8 cellular contexts compared by ENCODE assay signal in genomic region chr15:80099662-80100061, GRCh38.
DNase-seq lines count a peak whose midpoint lies in the region; ATAC-seq and TF ChIP-seq lines count a peak whose summit lies in the region.
"Not testable (repeated sequence)": the region's sequence is repeated elsewhere in the genome, so short reads cannot be mapped to it uniquely, and the experiment has no call there.

No MANE protein-coding gene starts in this region.

- not testable (repeated sequence) for H3K36me3 ChIP-seq in GM06990 (ENCODE audit: control insufficient read depth, insufficient read depth, low read length); endocrine pancreas (ENCODE audit: control insufficient read depth, insufficient read depth, low read length)

- H3K4me3 ChIP-seq in GM06990 (replicated peaks; ENCODE audit: low read depth, low read length): peak overlapping the region; percentile 48
- peak overlapping the region; percentile 60 for H3K4me3 ChIP-seq in endocrine pancreas (ENCODE audit: control insufficient read depth, insufficient read depth, low read length)

- not testable (repeated sequence) for H3K27me3 ChIP-seq in GM06990 (replicated peaks; ENCODE audit: control insufficient read depth, insufficient read depth, low read length); endocrine pancreas (ENCODE audit: control insufficient read depth, insufficient read depth, low read length)

- not testable (repeated sequence) for H3K9ac ChIP-seq in endocrine pancreas (ENCODE audit: control insufficient read depth, insufficient read depth, low read length)

- H3K4me1 ChIP-seq in endocrine pancreas (ENCODE audit: control insufficient read depth, insufficient read depth, low read length): peaks cover 27% of the 10 kb centered on the region

- not testable (repeated sequence) for H3K9me3 ChIP-seq in endocrine pancreas (ENCODE audit: control insufficient read depth, low read length)

- ATAC-seq in GM18511 (IDR thresholded peaks at IDR 0.05; ENCODE audit: unreplicated experiment) (peak; percentile 87), GM19351 (IDR thresholded peaks at IDR 0.05; ENCODE audit: unreplicated experiment) (peak; percentile 76), GM21423 (IDR thresholded peaks at IDR 0.05; ENCODE audit: unreplicated experiment) (peak; percentile 84), HG02588 (IDR thresholded peaks at IDR 0.05; ENCODE audit: unreplicated experiment) (peak; percentile 62), HG03095 (IDR thresholded peaks at IDR 0.05; ENCODE audit: unreplicated experiment) (peak; percentile 57), HG03565 (IDR thresholded peaks at IDR 0.05; ENCODE audit: unreplicated experiment) (peak; percentile 60)

- peak; percentile 55 for DNase-seq in GM06990 (ENCODE audit: extremely low read depth, insufficient read length)

- TF ChIP-seq CTCF in GM06990 (IDR thresholded peaks at IDR 0.05; ENCODE audit: insufficient read depth, low read length, poor library complexity, severe bottlenecking): not testable (repeated sequence)

Comparison
In these comparisons a context has a peak if more than half of its experiments do, and no peak if none do; other contexts are left out.
1. Peak in every context shown above with its lines: DNase-seq, ATAC-seq and H3K4me3 ChIP-seq.